13 cellular contexts compared by ENCODE assay signal in genomic region chr10:47409171-47409865, GRCh38. TPM values are rescaled to one million over a fixed set of nuclear protein-coding genes. Genes with fewer than 3 reads are reported as not detected.
"Had no signal": no experiment of that assay in that cellular context is flagged by ENCODE, and none has a peak within 500 bp of the region (broad histone marks: within the 10 kb centered on the region; RNA-seq: fewer than 3 reads in every experiment).

No MANE protein-coding gene starts in this region.

- H3K79me2 ChIP-seq: parathyroid adenoma had no signal

- H2AFZ ChIP-seq: parathyroid adenoma had no signal

- DNase-seq: activated CD4-positive, alpha-beta T cell treated with anti-CD3 and anti-CD28 coated beads, Interleukin-2, amount 50 U/mL, for 4 hours; activated CD8-positive, alpha-beta memory T cell treated with anti-CD3 and anti-CD28 coated beads, Interleukin-2, amount 10 ng/mL, durations not matched to agents 7 days and 5 days; activated naive CD8-positive, alpha-beta T cell treated with anti-CD3 and anti-CD28 coated beads, Interleukin-2, amount 10 ng/mL, durations not matched to agents 7 days and 5 days; anterior cingulate cortex; esophagus squamous epithelium; foreskin fibroblast; mesendoderm; T-helper 17 cell had no signal

- H3K36me3 ChIP-seq: esophagus squamous epithelium, left lung had no signal

- H3K4me1 ChIP-seq: parathyroid adenoma had no signal

- ATAC-seq: activated CD8-positive, alpha-beta memory T cell treated with anti-CD3 and anti-CD28 coated beads, Interleukin-2, amount 10 ng/mL, durations not matched to agents 7 days and 5 days; left lung; right cardiac atrium; stimulated activated effector memory CD8-positive, alpha-beta T cell treated with anti-CD3 and anti-CD28 coated beads, Interleukin-12 subunit alpha, Interleukin-12 subunit beta, amount 100 ng/mL, for 72 hours; T-helper 17 cell had no signal

- H3K4me3 ChIP-seq: esophagus squamous epithelium, left lung, smooth muscle cell had no signal

- H3K27ac ChIP-seq: esophagus squamous epithelium, left lung, parathyroid adenoma had no signal

- H3K9me3 ChIP-seq: esophagus squamous epithelium, left lung had no signal

- H3K4me2 ChIP-seq: smooth muscle cell had no signal

- H3K27me3 ChIP-seq: esophagus squamous epithelium, left lung had no signal

RNA-seq across cellular contexts. Expression of gene ZNF488, which starts 25.2 kb away (rescaled TPM):
- total RNA-seq: activated naive CD8-positive, alpha-beta T cell treated with anti-CD3 and anti-CD28 coated beads, Interleukin-2, amount 10 ng/mL, durations not matched to agents 7 days and 5 days; right cardiac atrium; T-helper 17 cell had no signal
- polyA plus RNA-seq: smooth muscle cell had no signal
